Comparison of ENCODE assay signal across 18 cellular contexts in the genomic region with DNA sequence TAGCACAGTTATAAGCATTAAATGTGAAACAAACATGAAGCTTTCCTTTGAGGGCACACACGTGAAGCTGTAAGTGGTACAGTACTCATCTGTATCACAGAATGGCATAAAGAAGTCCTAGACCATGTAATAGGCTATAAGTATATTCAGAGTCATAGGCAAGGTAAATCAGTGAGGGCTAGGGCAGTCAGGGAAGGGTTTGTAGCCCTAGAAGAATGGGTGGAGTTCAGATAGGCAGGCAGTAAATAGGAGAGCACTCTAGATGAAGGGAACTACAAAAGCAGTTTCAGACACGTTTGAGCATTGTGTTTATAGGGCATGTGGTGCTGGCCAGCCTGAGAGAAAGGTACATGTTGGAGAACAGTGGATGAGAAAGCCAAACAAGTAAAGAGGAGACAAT. TPM values are rescaled to one million over a fixed set of nuclear protein-coding genes. Genes with fewer than 3 reads are reported as not detected.
DNase-seq lines count a peak whose midpoint lies in the region; ATAC-seq, FAIRE-seq and TF ChIP-seq lines count a peak whose summit lies in the region.
"Had no signal": no experiment of that assay in that cellular context is flagged by ENCODE, and none has a peak within 500 bp of the region (broad histone marks: within the 10 kb centered on the region; RNA-seq: fewer than 3 reads in every experiment).

No MANE protein-coding gene starts in this region.

- H3K27ac ChIP-seq in BLaER1 treated with 17β-estradiol and CSF1 and Interleukin-3, amounts not matched to agents 10 nM and 100 nM, result peak overlapping the region in 9 of 11 experiments; percentile 60 to 89 (median 81); a peak in 18 of 22 replicates
- H3K27ac ChIP-seq in RWPE2 (ENCODE audit: poor library complexity, severe bottlenecking), result no peak overlapping the region
- H3K27ac ChIP-seq: BLaER1 had no signal

- peaks cover 44% of the 10 kb centered on the region for H3K36me3 Mint-ChIP-seq in activated CD4-positive, alpha-beta T cell treated with anti-CD3 and anti-CD28 coated beads for 36 hours (ENCODE audit: low read depth)
- H3K36me3 Mint-ChIP-seq in immature natural killer cell, result no peaks in the 10 kb centered on the region

- no peak overlapping the region for H3K4me3 Mint-ChIP-seq in activated CD4-positive, alpha-beta T cell treated with anti-CD3 and anti-CD28 coated beads for 36 hours
- peak overlapping the region; percentile 5 to 48 (median 26) for H3K4me3 Mint-ChIP-seq in immature natural killer cell
- H3K4me3 Mint-ChIP-seq: activated T-helper 1 cell treated with anti-CD3 and anti-CD28 coated beads, Interleukin-12 subunit alpha, Interleukin-12 subunit beta, Interleukin-2, Interleukin-4 antibody, amounts not matched to agents 30 ng/mL and 10 ng/mL and 1 ng/mL, durations not matched to agents 14 hours and 24 hours and 36 hours had no signal

- peaks cover 26 to 81% (median 60%) of the 10 kb centered on the region in 11 experiments; a peak in 21 of 22 replicates for H3K36me3 ChIP-seq in BLaER1 treated with 17β-estradiol and CSF1 and Interleukin-3, amounts not matched to agents 10 nM and 100 nM
- H3K36me3 ChIP-seq in RWPE2 (ENCODE audit: low read depth), result peaks cover 69% of the 10 kb centered on the region

- no peak for DNase-seq in activated CD4-positive, alpha-beta T cell treated with anti-CD3 and anti-CD28 coated beads for 36 hours
- DNase-seq in activated CD4-positive, alpha-beta T cell treated with anti-CD3 and anti-CD28 coated beads, Interleukin-2, amount 50 U/mL, for 1 hour, result no peak
- no peak for DNase-seq in RWPE2 (ENCODE audit: low spot score)
- DNase-seq in immature natural killer cell, result no peak
- DNase-seq in NCI-H345 treated with DMSO at 0.1 percent for 48 hours (lab: John Stamatoyannopoulos, UW; ENCODE audit: unreplicated experiment), result no peak
- DNase-seq in H54 (ENCODE audit: insufficient read length, low spot score), result no peak
- DNase-seq: midbrain; MM.1S; NCI-H146; NCI-H82; stimulated activated CD4-positive, alpha-beta T cell treated with anti-CD3 and anti-CD28 coated beads, Interleukin-4, amount 100 ng/mL, for 24 hours had no signal

- H3K4me1 Mint-ChIP-seq in activated CD4-positive, alpha-beta T cell treated with anti-CD3 and anti-CD28 coated beads for 36 hours, result peaks cover 80% of the 10 kb centered on the region
- H3K4me1 Mint-ChIP-seq in immature natural killer cell, result peaks cover 84 to 93% of the 10 kb centered on the region in 2 donors

- peak overlapping the region in 4 of 11 experiments; percentile 60 to 74 (median 69); a peak in 5 of 22 replicates for H3K9ac ChIP-seq in BLaER1 treated with 17β-estradiol and CSF1 and Interleukin-3, amounts not matched to agents 10 nM and 100 nM
- H3K9ac ChIP-seq: BLaER1 had no signal

- no peak for FAIRE-seq in H54 (lab: Jason Lieb, UNC)
- FAIRE-seq: A204.1, frontal cortex had no signal

- intact Hi-C loops in activated CD4-positive, alpha-beta T cell treated with anti-CD3 and anti-CD28 coated beads for 36 hours (cut with DNase I, micrococcal nuclease), result no loop called here

- no peaks in the 10 kb centered on the region for H3K27me3 ChIP-seq in BLaER1 treated with 17β-estradiol and CSF1 and Interleukin-3, amounts not matched to agents 10 nM and 100 nM
- H3K27me3 ChIP-seq in RWPE2 (ENCODE audit: insufficient read depth, poor library complexity, severe bottlenecking), result no peaks in the 10 kb centered on the region
- H3K27me3 ChIP-seq: BLaER1 had no signal

- no peaks in the 10 kb centered on the region for H3K27me3 Mint-ChIP-seq in activated CD4-positive, alpha-beta T cell treated with anti-CD3 and anti-CD28 coated beads for 36 hours
- H3K27me3 Mint-ChIP-seq in immature natural killer cell (ENCODE audit: low read depth in 3 of 3), result peaks cover 0 to 1% (median 0%) of the 10 kb centered on the region in 3 donors

- peaks cover 0 to 5% (median 0%) of the 10 kb centered on the region in 11 experiments; a peak in 1 of 22 replicates for H3K9me3 ChIP-seq in BLaER1 treated with 17β-estradiol and CSF1 and Interleukin-3, amounts not matched to agents 10 nM and 100 nM (replicated peaks in 1 of 11)
- no peaks in the 10 kb centered on the region for H3K9me3 ChIP-seq in RWPE2 (ENCODE audit: severe bottlenecking)
- H3K9me3 ChIP-seq: BLaER1 had no signal

- TF ChIP-seq CTCF in RWPE2 (IDR thresholded peaks at IDR 0.05; ENCODE audit: poor library complexity, severe bottlenecking), result no peak

- ATAC-seq in activated CD4-positive, alpha-beta T cell treated with anti-CD3 and anti-CD28 coated beads for 36 hours, result no peak
- ATAC-seq in RWPE2 (ENCODE audit: low read depth), result peak; percentile 38
- no peak for ATAC-seq in HG03342 (IDR thresholded peaks at IDR 0.05; ENCODE audit: unreplicated experiment)
- ATAC-seq: Panc1 had no signal

- peaks cover 26 to 100% (median 99%) of the 10 kb centered on the region in 11 experiments for H4K20me1 ChIP-seq in BLaER1 treated with 17β-estradiol and CSF1 and Interleukin-3, amounts not matched to agents 10 nM and 100 nM

- TF ChIP-seq POLR2A in H54 (IDR thresholded peaks at IDR 0.05; ENCODE audit: low read depth, low read length), result no peak

- H3K27ac Mint-ChIP-seq in activated CD4-positive, alpha-beta T cell treated with anti-CD3 and anti-CD28 coated beads for 36 hours, result peak overlapping the region; percentile 64
- peak overlapping the region; percentile 5 to 75 (median 34) for H3K27ac Mint-ChIP-seq in immature natural killer cell

- no peaks in the 10 kb centered on the region for H3K9me3 Mint-ChIP-seq in activated CD4-positive, alpha-beta T cell treated with anti-CD3 and anti-CD28 coated beads for 36 hours (ENCODE audit: low read depth)
- no peaks in the 10 kb centered on the region for H3K9me3 Mint-ChIP-seq in immature natural killer cell
- H3K9me3 Mint-ChIP-seq: activated T-helper 1 cell treated with anti-CD3 and anti-CD28 coated beads, Interleukin-12 subunit alpha, Interleukin-12 subunit beta, Interleukin-2, Interleukin-4 antibody, amounts not matched to agents 30 ng/mL and 10 ng/mL and 1 ng/mL, durations not matched to agents 14 hours and 24 hours and 36 hours had no signal

- CTCF ChIA-PET in activated CD4-positive, alpha-beta T cell treated with anti-CD3 and anti-CD28 coated beads for 36 hours (lab: Charles Lee), result interaction anchor here (0.6 to 1.8 kb wide), 4 partner anchors 9 to 145 kb away, joined by 3 to 7 read pairs (median 4); a partner anchor contains a TSS

- H3K4me3 ChIP-seq in BLaER1 treated with 17β-estradiol and CSF1 and Interleukin-3, amounts not matched to agents 10 nM and 100 nM, result peak overlapping the region in 2 of 10 experiments; percentile 18 to 35; a peak in 3 of 20 replicates
- H3K4me3 ChIP-seq in RWPE2 (ENCODE audit: severe bottlenecking), result no peak overlapping the region
- H3K4me3 ChIP-seq: BLaER1 had no signal

- peaks cover 53 to 100% (median 87%) of the 10 kb centered on the region in 10 experiments for H3K4me1 ChIP-seq in BLaER1 treated with 17β-estradiol and CSF1 and Interleukin-3, amounts not matched to agents 10 nM and 100 nM
- H3K4me1 ChIP-seq in RWPE2 (ENCODE audit: insufficient read depth, poor library complexity, severe bottlenecking), result peaks cover 25% of the 10 kb centered on the region

- H3K4me2 ChIP-seq in BLaER1 treated with 17β-estradiol and CSF1 and Interleukin-3, amounts not matched to agents 10 nM and 100 nM, result peak overlapping the region in 10 of 11 experiments; percentile 68 to 97 (median 88); a peak in 18 of 22 replicates
- H3K4me2 ChIP-seq: BLaER1 had no signal

- POLR2A ChIA-PET in activated CD4-positive, alpha-beta T cell treated with anti-CD3 and anti-CD28 coated beads for 36 hours (lab: Charles Lee), result no interaction called here

RNA-seq across cellular contexts. Expression of a gene that starts 9.5 kb away (rescaled TPM):
- 100 to 1,000 TPM; 273 to 326 TPM for total RNA-seq in activated CD4-positive, alpha-beta T cell treated with anti-CD3 and anti-CD28 coated beads for 36 hours
- 100 to 1,000 TPM; 541 to 648 (median 556) TPM for polyA plus RNA-seq in immature natural killer cell

RNA-seq across cellular contexts. Expression of a gene that starts 14.9 kb away (rescaled TPM):
- total RNA-seq in activated CD4-positive, alpha-beta T cell treated with anti-CD3 and anti-CD28 coated beads for 36 hours, result 10 to 100 TPM; 61.7 to 71.3 TPM
- under 1 TPM in 1 of 3 donors, not detected in 2; 0.99 TPM for polyA plus RNA-seq in immature natural killer cell
